Comparison of ENCODE assay signal across 13 cellular contexts in genomic region chr19:5023128-5023571, GRCh38. TPM values are rescaled to one million over a fixed set of nuclear protein-coding genes. Genes with fewer than 3 reads are reported as not detected.
DNase-seq lines count a peak whose midpoint lies in the region; ATAC-seq and TF ChIP-seq lines count a peak whose summit lies in the region.
"Had no signal": no experiment of that assay in that cellular context is flagged by ENCODE, and none has a peak within 500 bp of the region (broad histone marks: within the 10 kb centered on the region; RNA-seq: fewer than 3 reads in every experiment).

No MANE protein-coding gene starts in this region.

- no peak for TF ChIP-seq CTCF in brain (conservative IDR thresholded peaks at IDR 0.05)
- no peak for TF ChIP-seq CTCF in left ventricle myocardium inferior (IDR thresholded peaks at IDR 0.05; ENCODE audit: borderline replicate concordance)
- no peak for TF ChIP-seq CTCF in gastrocnemius medialis (IDR thresholded peaks at IDR 0.05 in 4 of 5, conservative IDR thresholded peaks at IDR 0.05 in 1 of 5)

- peak overlapping the region in 1 of 5 experiments; percentile 60 for H3K4me3 Mint-ChIP-seq in brain
- H3K4me3 Mint-ChIP-seq: activated naive CD4-positive, alpha-beta T cell treated with anti-CD3 and anti-CD28 coated beads for 36 hours; CD14-positive monocyte; mesothelial cell of epicardium had no signal

- no peak for TF ChIP-seq POLR2A in gastrocnemius medialis (IDR thresholded peaks at IDR 0.05)

- no peak overlapping the region for H3K9ac ChIP-seq in HUES6 (ENCODE audit: low read length)

- H3K4me3 ChIP-seq in HUES6 (ENCODE audit: low read depth, low read length) (no peak overlapping the region), left ventricle myocardium inferior (no peak overlapping the region), gastrocnemius medialis (peak overlapping the region in 1 of 4 donors; percentile 11)

- peaks cover 44% of the 10 kb centered on the region for H3K4me1 Mint-ChIP-seq in brain
- H3K4me1 Mint-ChIP-seq: mesothelial cell of epicardium had no signal

- peak overlapping the region; percentile 32 to 96 (median 66) for H3K27ac Mint-ChIP-seq in brain
- H3K27ac Mint-ChIP-seq: activated naive CD4-positive, alpha-beta T cell treated with anti-CD3 and anti-CD28 coated beads for 36 hours; mesothelial cell of epicardium had no signal

- peaks cover 4% of the 10 kb centered on the region; the same call in 1 of the 2 replicates for H3K9me3 ChIP-seq in HUES6 (ENCODE audit: control insufficient read depth, insufficient read depth, low read depth, low read length)
- no peaks in the 10 kb centered on the region for H3K9me3 ChIP-seq in left ventricle myocardium inferior (replicated peaks)
- no peaks in the 10 kb centered on the region for H3K9me3 ChIP-seq in gastrocnemius medialis

- H3K27ac ChIP-seq in HUES6 (ENCODE audit: low read depth, low read length) (peak overlapping the region; percentile 23; the same call in 1 of the 2 replicates), left ventricle myocardium inferior (replicated peaks) (peak overlapping the region; percentile 70), gastrocnemius medialis (peak overlapping the region; percentile 70 to 85 (median 77))

- in situ Hi-C loops in gastrocnemius medialis (cut with MboI; ENCODE audit: low sequenced_read_pairs in 4 of 4) = no loop called here

- peaks cover 12% of the 10 kb centered on the region for H3K36me3 Mint-ChIP-seq in brain

- H3K27me3 Mint-ChIP-seq in brain = no peaks in the 10 kb centered on the region

- H3K36me3 ChIP-seq in HUES6 (ENCODE audit: control insufficient read depth, insufficient read depth, low read length) (peaks cover 15% of the 10 kb centered on the region), left ventricle myocardium inferior (peaks cover 7% of the 10 kb centered on the region), gastrocnemius medialis (peaks cover 0 to 3% of the 10 kb centered on the region in 2 donors)

- intact Hi-C loops in left ventricle myocardium inferior (cut with micrococcal nuclease) = no loop called here
- intact Hi-C loops in gastrocnemius medialis (cut with DNase I; ENCODE audit: low total_unique reads) = loop anchor here (2.0 kb wide), 1 partner anchor 36 kb away; no protein-coding TSS in a partner anchor

- DNase-seq in left ventricle myocardium inferior = peak; percentile 38
- DNase-seq in gastrocnemius medialis = peak; percentile 41 to 74
- DNase-seq in NCI-H146 treated with DMSO at 0.1 percent for 48 hours (lab: John Stamatoyannopoulos, UW; ENCODE audit: unreplicated experiment) = no peak
- DNase-seq: activated naive CD4-positive, alpha-beta T cell treated with anti-CD3 and anti-CD28 coated beads for 36 hours; Karpas-422; NCI-H146; NCI-H510A treated with DMSO at 0.1 percent for 48 hours had no signal

- ATAC-seq in gastrocnemius medialis (peak; percentile 69 to 75), HG02840 (IDR thresholded peaks at IDR 0.05; ENCODE audit: low FRiP score, unreplicated experiment) (no peak), GM18517 (IDR thresholded peaks at IDR 0.05; ENCODE audit: unreplicated experiment) (no peak)

- H3K27me3 ChIP-seq in HUES6 (ENCODE audit: control insufficient read depth, insufficient read depth, low read length) (no peaks in the 10 kb centered on the region), left ventricle myocardium inferior (ENCODE audit: low read depth) (no peaks in the 10 kb centered on the region), gastrocnemius medialis (no peaks in the 10 kb centered on the region)

- H3K9me3 Mint-ChIP-seq in brain = no peaks in the 10 kb centered on the region
- H3K9me3 Mint-ChIP-seq: activated naive CD4-positive, alpha-beta T cell treated with anti-CD3 and anti-CD28 coated beads for 36 hours; CD14-positive monocyte; mesothelial cell of epicardium had no signal

- 0 out of 2 replicates have a peak, but pooled peaks cover 5% of the 10 kb centered on the region for H3K4me1 ChIP-seq in HUES6 (ENCODE audit: control insufficient read depth, insufficient read depth, low read length)
- H3K4me1 ChIP-seq in left ventricle myocardium inferior = peaks cover 43% of the 10 kb centered on the region
- H3K4me1 ChIP-seq in gastrocnemius medialis = peaks cover 30 to 45% of the 10 kb centered on the region in 2 donors

RNA-seq across cellular contexts. Expression of gene KDM4B, which starts 54.2 kb away (rescaled TPM):
- 41.0 TPM for polyA plus RNA-seq in brain (ENCODE audit: insufficient read depth, low read depth, low replicate concordance)
- 34.1 TPM for total RNA-seq in left ventricle myocardium inferior
- total RNA-seq in gastrocnemius medialis = 10 to 100 TPM; 40.9 to 61.4 (median 46.4) TPM

Comparison
In these comparisons a context has a peak if more than half of its experiments do, and no peak if none do; other contexts are left out.
1. H3K27ac ChIP-seq: peak in every context shown above with its lines; median percentile 77 in gastrocnemius medialis; 70 in left ventricle myocardium inferior; 23 in HUES6.
2. ATAC-seq: peak in gastrocnemius medialis (2 of 2); none in HG02840 (single experiment) and GM18517 (single experiment).